26 cellular contexts compared by ENCODE assay signal in the genomic region with DNA sequence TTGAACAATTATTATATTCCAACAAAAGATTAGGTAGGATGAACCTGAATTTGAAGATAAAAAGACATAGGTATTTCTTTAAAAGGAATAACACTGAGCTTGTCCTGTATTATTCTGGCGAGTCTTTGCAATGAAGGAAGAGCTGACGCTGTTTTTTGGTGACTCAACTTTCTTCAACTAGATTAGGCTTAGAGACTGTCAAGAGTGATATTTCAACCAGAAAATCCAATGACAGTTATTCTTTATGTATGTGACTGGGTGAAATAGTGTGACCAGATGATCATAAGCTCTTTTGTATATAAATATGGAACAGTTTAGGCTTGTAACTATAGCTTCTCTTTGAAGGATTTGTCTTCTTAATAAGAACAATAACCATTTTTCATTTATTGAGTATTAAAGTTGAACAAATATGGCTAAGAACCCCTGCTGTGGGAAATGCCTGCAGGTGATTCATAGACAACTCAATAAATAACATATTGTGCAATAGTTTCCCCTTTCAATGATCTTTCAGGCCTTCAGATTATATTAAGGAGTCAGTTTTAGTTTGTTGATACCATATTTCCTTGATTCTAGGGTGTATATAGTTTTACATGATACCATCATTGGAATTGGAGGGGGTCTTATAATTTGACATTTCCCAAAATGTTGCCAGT.
A peak's percentile ranks its signal among the peaks of the same experiment; 100 is the strongest.
DNase-seq lines count a peak whose midpoint lies in the region; FAIRE-seq and TF ChIP-seq lines count a peak whose summit lies in the region.
"Had no signal": no experiment of that assay in that cellular context is flagged by ENCODE, and none has a peak within 500 bp of the region (broad histone marks: within the 10 kb centered on the region; RNA-seq: fewer than 3 reads in every experiment).

No MANE protein-coding gene starts in this region.

- no peak overlapping the region for H3K4me3 Mint-ChIP-seq in HFFc6
- H3K4me3 Mint-ChIP-seq: activated B cell treated with CpG ODN at 0.5 μM for 24 hours; activated CD4-positive, alpha-beta T cell treated with anti-CD3 and anti-CD28 coated beads, Interleukin-2, amount 10 ng/mL, durations not matched to agents 7 days and 5 days; activated naive CD8-positive, alpha-beta T cell treated with anti-CD3 and anti-CD28 coated beads, Interleukin-2, amount 10 ng/mL, durations not matched to agents 7 days and 5 days; central memory CD8-positive, alpha-beta T cell; immature natural killer cell; nephron progenitor cell; stimulated activated effector memory CD8-positive, alpha-beta T cell treated with anti-CD3 and anti-CD28 coated beads, Interleukin-12 subunit alpha, Interleukin-12 subunit beta, amount 100 ng/mL, for 72 hours had no signal

- no peaks in the 10 kb centered on the region for H3K36me3 Mint-ChIP-seq in HFFc6 (ENCODE audit: low read depth)
- H3K36me3 Mint-ChIP-seq: activated naive CD8-positive, alpha-beta T cell treated with anti-CD3 and anti-CD28 coated beads, Interleukin-2, amount 10 ng/mL, durations not matched to agents 7 days and 5 days; stimulated activated effector memory CD8-positive, alpha-beta T cell treated with anti-CD3 and anti-CD28 coated beads, Interleukin-12 subunit alpha, Interleukin-12 subunit beta, amount 100 ng/mL, for 72 hours had no signal

- no peaks in the 10 kb centered on the region; the same call in 1 of the 2 replicates for H3K9me3 Mint-ChIP-seq in HFFc6
- H3K9me3 Mint-ChIP-seq: activated naive CD8-positive, alpha-beta T cell treated with anti-CD3 and anti-CD28 coated beads, Interleukin-2, amount 10 ng/mL, durations not matched to agents 7 days and 5 days; nephron progenitor cell had no signal

- H3K36me3 ChIP-seq in bronchial epithelial cell (ENCODE audit: control insufficient read depth, insufficient read depth, low read length), result no peaks in the 10 kb centered on the region
- H3K36me3 ChIP-seq: ascending aorta, BE2C, transverse colon had no signal

- peaks cover 2% of the 10 kb centered on the region; the same call in 1 of the 2 replicates for H3K27me3 Mint-ChIP-seq in HFFc6 (ENCODE audit: insufficient read depth)
- H3K27me3 Mint-ChIP-seq: activated B cell treated with CpG ODN at 0.5 μM for 24 hours; activated CD4-positive, alpha-beta T cell treated with anti-CD3 and anti-CD28 coated beads, Interleukin-2, amount 10 ng/mL, durations not matched to agents 7 days and 5 days; activated naive CD8-positive, alpha-beta T cell treated with anti-CD3 and anti-CD28 coated beads, Interleukin-2, amount 10 ng/mL, durations not matched to agents 7 days and 5 days; central memory CD8-positive, alpha-beta T cell had no signal

- H3K4me3 ChIP-seq in bronchial epithelial cell (ENCODE audit: low read depth, low read length) (no peak overlapping the region), fibroblast of the aortic adventitia (ENCODE audit: low read depth, low read length) (no peak overlapping the region)
- H3K4me3 ChIP-seq: ascending aorta, transverse colon had no signal

- no peak overlapping the region for H3K27ac Mint-ChIP-seq in HFFc6
- H3K27ac Mint-ChIP-seq: activated B cell treated with CpG ODN at 0.5 μM for 24 hours; activated CD4-positive, alpha-beta T cell treated with anti-CD3 and anti-CD28 coated beads, Interleukin-2, amount 10 ng/mL, durations not matched to agents 7 days and 5 days; activated naive CD8-positive, alpha-beta T cell treated with anti-CD3 and anti-CD28 coated beads, Interleukin-2, amount 10 ng/mL, durations not matched to agents 7 days and 5 days; immature natural killer cell; nephron progenitor cell; stimulated activated effector memory CD8-positive, alpha-beta T cell treated with anti-CD3 and anti-CD28 coated beads, Interleukin-12 subunit alpha, Interleukin-12 subunit beta, amount 100 ng/mL, for 72 hours had no signal

- TF ChIP-seq CTCF in bronchial epithelial cell (IDR thresholded peaks at IDR 0.05; ENCODE audit: insufficient read depth, low read length, severe bottlenecking) (no peak), fibroblast of the aortic adventitia (IDR thresholded peaks at IDR 0.05; ENCODE audit: insufficient read depth, low read length) (no peak), HFFc6 (IDR thresholded peaks at IDR 0.05) (no peak)

- DNase-seq in EL (peak; percentile 16), LHCN-M2 (ENCODE audit: low read depth) (peak; percentile 27), bronchial epithelial cell (ENCODE audit: low read depth) (peak; percentile 82), fibroblast of the aortic adventitia (ENCODE audit: low read depth) (peak; percentile 16), DMS53 treated with DMSO at 0.1 percent for 48 hours (lab: John Stamatoyannopoulos, UW; ENCODE audit: unreplicated experiment) (no peak), HFFc6 (no peak), T1000 (lab: John Stamatoyannopoulos, UW) (no peak)
- no peak for DNase-seq in activated effector memory CD4-positive, alpha-beta T cell treated with Interleukin-2 at 50 U/mL for 16 hours
- DNase-seq: activated B cell treated with CpG ODN at 0.5 μM for 24 hours; activated CD4-positive, alpha-beta T cell treated with anti-CD3 and anti-CD28 coated beads, Interleukin-2, amount 10 ng/mL, durations not matched to agents 7 days and 5 days; activated gamma-delta T cell; activated naive CD8-positive, alpha-beta T cell treated with anti-CD3 and anti-CD28 coated beads, Interleukin-2, amount 10 ng/mL, durations not matched to agents 7 days and 5 days; activated T-cell treated with anti-CD3 and anti-CD28 coated beads, Interleukin-2, amount 50 U/mL, for 1 hour; BE2C; DMS153; immature natural killer cell; mesenchymal stem cell; NCI-H1694; NCI-H82; nephron progenitor cell; RPMI8226; T-helper 1 cell; transverse colon had no signal

- no peaks in the 10 kb centered on the region for H3K4me1 Mint-ChIP-seq in HFFc6 (ENCODE audit: low read depth)
- H3K4me1 Mint-ChIP-seq: activated B cell treated with CpG ODN at 0.5 μM for 24 hours; activated CD4-positive, alpha-beta T cell treated with anti-CD3 and anti-CD28 coated beads, Interleukin-2, amount 10 ng/mL, durations not matched to agents 7 days and 5 days; activated naive CD8-positive, alpha-beta T cell treated with anti-CD3 and anti-CD28 coated beads, Interleukin-2, amount 10 ng/mL, durations not matched to agents 7 days and 5 days; central memory CD8-positive, alpha-beta T cell; immature natural killer cell; stimulated activated effector memory CD8-positive, alpha-beta T cell treated with anti-CD3 and anti-CD28 coated beads, Interleukin-12 subunit alpha, Interleukin-12 subunit beta, amount 100 ng/mL, for 72 hours had no signal

- no peak for FAIRE-seq in bronchial epithelial cell (lab: Jason Lieb, UNC)

- no peaks in the 10 kb centered on the region for H3K27me3 ChIP-seq in bronchial epithelial cell (ENCODE audit: control insufficient read depth, insufficient read depth, low read length)
- H3K27me3 ChIP-seq: ascending aorta, BE2C, transverse colon had no signal

Comparison
In these comparisons a context has a peak if more than half of its experiments do, and no peak if none do; other contexts are left out.
1. DNase-seq: peak in EL (single experiment), LHCN-M2 (single experiment), bronchial epithelial cell (single experiment) and fibroblast of the aortic adventitia (single experiment); none in DMS53 treated with DMSO at 0.1 percent for 48 hours (single experiment), HFFc6 (single experiment), activated effector memory CD4-positive, alpha-beta T cell treated with Interleukin-2 at 50 U/mL for 16 hours (single experiment) and T1000 (single experiment).